Comparison of ENCODE assay signal across 13 cellular contexts in the genomic region with DNA sequence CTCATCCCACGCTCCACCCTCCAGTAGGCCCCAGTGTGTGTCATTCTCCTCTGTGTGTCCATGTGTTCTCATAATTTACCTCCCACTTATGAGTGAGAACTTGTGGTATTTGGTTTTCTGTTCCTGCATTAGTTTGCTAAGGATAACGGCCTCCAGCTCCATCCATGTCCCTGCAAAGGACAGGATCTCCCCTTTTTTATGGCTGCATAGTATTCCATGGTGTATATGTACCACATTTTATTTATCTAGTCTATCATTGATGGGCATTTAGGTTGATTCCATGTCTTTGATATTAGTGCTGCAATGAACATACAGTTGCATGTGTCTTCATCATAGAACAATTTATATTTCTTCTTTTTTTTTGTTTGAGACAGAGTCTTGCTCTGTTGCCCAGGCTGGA. TPM values are rescaled to one million over a fixed set of nuclear protein-coding genes. Genes with fewer than 3 reads are reported as not detected.
DNase-seq lines count a peak whose midpoint lies in the region; ATAC-seq, FAIRE-seq and TF ChIP-seq lines count a peak whose summit lies in the region.
"Not testable (repeated sequence)": the region's sequence is repeated elsewhere in the genome, so short reads cannot be mapped to it uniquely, and the experiment has no call there.
"Had no signal": no experiment of that assay in that cellular context is flagged by ENCODE, and none has a peak within 500 bp of the region (broad histone marks: within the 10 kb centered on the region; RNA-seq: fewer than 3 reads in every experiment).

No MANE protein-coding gene starts in this region.

- not testable (repeated sequence) for H3K27me3 Mint-ChIP-seq in activated naive CD4-positive, alpha-beta T cell treated with anti-CD3 and anti-CD28 coated beads, Interleukin-2, amount 50 U/mL, for 24 hours

- not testable (repeated sequence) for H3K4me3 ChIP-seq in HEK293 (ENCODE audit: low read depth, low read length); K562

- H3K4me3 Mint-ChIP-seq in activated naive CD4-positive, alpha-beta T cell treated with anti-CD3 and anti-CD28 coated beads, Interleukin-2, amount 50 U/mL, for 24 hours, result not testable (repeated sequence)

- H3K4me1 ChIP-seq in HEK293 (ENCODE audit: control insufficient read depth, insufficient read depth, low read length); K562 (replicated peaks in 1 of 2; ENCODE audit: control insufficient read depth in 2 of 2, insufficient read depth in 2 of 2, low read length in 2 of 2): not testable (repeated sequence)

- TF ChIP-seq CTCF in HEK293 (tag by site-specific recombination; IDR thresholded peaks at IDR 0.05); K562 (IDR thresholded peaks at IDR 0.05 in 2 of 3, conservative IDR thresholded peaks at IDR 0.05 in 1 of 3; ENCODE audit: insufficient read depth in 2 of 3, low read depth in 1 of 3, low read length in 3 of 3): not testable (repeated sequence)

- WGBS in K562 (ENCODE audit: insufficient coverage, low coverage, missing lambda C conversion rate), result 10% methylated on average over 2 of the region's 2 CpGs

- H3K9me1 ChIP-seq in K562 (ENCODE audit: control insufficient read depth, insufficient read depth, low read length), result not testable (repeated sequence)

- H3K79me2 ChIP-seq in K562 (ENCODE audit: control insufficient read depth, insufficient read depth, low read length), result not testable (repeated sequence)

- H3K4me2 ChIP-seq in K562 (ENCODE audit: insufficient read depth, low read length), result not testable (repeated sequence)

- not testable (repeated sequence) for ATAC-seq in K562

- DNase-seq in K562 (ENCODE audit: extremely low read depth in 1 of 4, low spot score in 3 of 4), result not testable (repeated sequence)

- POLR2A ChIA-PET in HEK293 (lab: Yijun Ruan, JAX); K562 (lab: Yijun Ruan, JAX): not testable (repeated sequence)

- not testable (repeated sequence) for H3K4me1 Mint-ChIP-seq in activated naive CD4-positive, alpha-beta T cell treated with anti-CD3 and anti-CD28 coated beads, Interleukin-2, amount 50 U/mL, for 24 hours

- not testable (repeated sequence) for TF ChIP-seq POLR2A in K562 (conservative IDR thresholded peaks at IDR 0.05)

- CTCF ChIA-PET in HEK293 (lab: Yijun Ruan, JAX); K562 (lab: Yijun Ruan, JAX; ENCODE audit: low intra/inter-chr PET ratio): not testable (repeated sequence)

- TF ChIP-seq RAD21 in K562 (CRISPR knock-in tag; conservative IDR thresholded peaks at IDR 0.05 in 1 of 2, IDR thresholded peaks at IDR 0.05 in 1 of 2), result not testable (repeated sequence)

- not testable (repeated sequence) for H4K20me1 ChIP-seq in K562 (replicated peaks; ENCODE audit: control insufficient read depth, insufficient read depth, low read length)

- BruUV-seq in K562 (replicated peaks; lab: Mats Ljungman, UMichigan), result not testable (repeated sequence)

- not testable (repeated sequence) for H3K9me3 ChIP-seq in HEK293 (ENCODE audit: control insufficient read depth, insufficient read depth, low read depth, low read length); K562 (replicated peaks; ENCODE audit: control insufficient read depth, insufficient read depth, low read depth, low read length)

- TF ChIP-seq EP300 in K562 (IDR thresholded peaks at IDR 0.05; ENCODE audit: low read length), result not testable (repeated sequence)

- not testable (repeated sequence) for H3K9me3 Mint-ChIP-seq in activated naive CD4-positive, alpha-beta T cell treated with anti-CD3 and anti-CD28 coated beads, Interleukin-2, amount 50 U/mL, for 24 hours

- not testable (repeated sequence) for H2AFZ ChIP-seq in K562 (ENCODE audit: low read depth, low read length)

- H3K27me3 ChIP-seq in K562 (ENCODE audit: control insufficient read depth in 2 of 2, insufficient read depth in 2 of 2, low read length in 2 of 2), result not testable (repeated sequence)

- intact Hi-C loops in K562 (cut with micrococcal nuclease), result not testable (repeated sequence)

- not testable (repeated sequence) for H3K27ac ChIP-seq in HEK293 (ENCODE audit: extremely low read depth, low read depth, low read length); K562 (ENCODE audit: extremely low read depth, low read depth, low read length)

- not testable (repeated sequence) for H3K9ac ChIP-seq in K562 (ENCODE audit: insufficient read depth in 1 of 2, low read depth in 2 of 2, low read length in 2 of 2)

- not testable (repeated sequence) for FAIRE-seq in K562 (lab: Jason Lieb, UNC)

- H3K27ac Mint-ChIP-seq in activated naive CD4-positive, alpha-beta T cell treated with anti-CD3 and anti-CD28 coated beads, Interleukin-2, amount 50 U/mL, for 24 hours, result peak overlapping the region; percentile 15

- H3K36me3 ChIP-seq in HEK293 (ENCODE audit: control insufficient read depth in 2 of 2, insufficient read depth in 1 of 2, low read length in 2 of 2); K562 (ENCODE audit: control insufficient read depth, insufficient read depth, low read length): not testable (repeated sequence)

- in situ Hi-C loops in K562 (cut with MboI), result not testable (repeated sequence)

- H3K36me3 Mint-ChIP-seq in activated naive CD4-positive, alpha-beta T cell treated with anti-CD3 and anti-CD28 coated beads, Interleukin-2, amount 50 U/mL, for 24 hours, result not testable (repeated sequence)

TF ChIP-seq in HEK293, 187 proteins besides CTCF, POLR2A, EP300 and RAD21:
- peak; percentile 86 for TF ChIP-seq ZNF146 (tag by site-specific recombination; IDR thresholded peaks at IDR 0.05)

TF ChIP-seq in K562, 482 proteins besides CTCF, POLR2A, EP300 and RAD21:
- peak; percentile 61 for TF ChIP-seq ZNF146 (CRISPR knock-in tag; IDR thresholded peaks at IDR 0.05; ENCODE audit: unreplicated experiment)

RNA-seq across cellular contexts. Expression of a gene that starts 24.1 kb away (rescaled TPM):
- 0.14 TPM in 1 of 2 replicates, not detected in the other for total RNA-seq in K562 (2011; cell fraction: chromatin; rRNA removed; ENCODE audit: low replicate concordance)
- total RNA-seq in K562 (2011; cell fraction: nucleolus; rRNA removed), result not detected in 2 replicates
- total RNA-seq in K562 (2011; cell fraction: nucleoplasm; rRNA removed), result not detected in 2 replicates
- not detected in 2 replicates for total RNA-seq in K562 (2014; rRNA removed)
- not detected in 2 replicates for total RNA-seq in K562 (2014; rRNA removed; fragmentation: Illumina TruSeq; extraction: Trizol)
- not detected in 2 replicates for total RNA-seq in K562 (2015; rRNA removed; fragmentation: Illumina TruSeq; extraction: Trizol)
- 0.09 TPM in 1 of 2 replicates, not detected in the other for total RNA-seq in K562 (2021)
- not detected in 2 replicates for polyA plus RNA-seq in K562 (2011; rRNA removed)
- not detected in 2 replicates for polyA plus RNA-seq in K562 (2011; cell fraction: cytosol; rRNA removed)
- polyA plus RNA-seq in K562 (2011; cell fraction: nucleus; rRNA removed), result 0.06 TPM in 2 replicates
- polyA plus RNA-seq in K562 (2012), result 0.10 and 0.12 TPM in 2 replicates
- polyA plus RNA-seq in K562 (2014; fragmentation: Illumina TruSeq; extraction: Trizol), result 0.04 TPM in 1 of 2 replicates, not detected in the other
- polyA plus RNA-seq in K562 (2014; fragmentation: Nextera tagmentation; extraction: Ambion mirVana), result not detected
- 0.34 TPM in 1 of 2 replicates, not detected in the other for polyA plus RNA-seq in K562 (2014; rRNA removed)
- not detected in 2 replicates for polyA minus RNA-seq in K562 (2011; rRNA and poly(A)+ RNA removed)
- not detected in 2 replicates for polyA minus RNA-seq in K562 (2011; cell fraction: cytosol; rRNA and poly(A)+ RNA removed)
- polyA minus RNA-seq in K562 (2011; cell fraction: nucleus; rRNA and poly(A)+ RNA removed), result not detected in 2 replicates
- total RNA-seq: A172; A673; Calu3; CD8-positive, alpha-beta memory T cell; Daoy had no signal
- polyA plus RNA-seq: A549; AG04450; CD14-positive monocyte; CD4-positive, alpha-beta memory T cell; CD4-positive, CD25-positive, alpha-beta regulatory T cell; CD8-positive, alpha-beta memory T cell had no signal
